Comparison of ENCODE assay signal across 8 cellular contexts in genomic region chr13:40770934-40771618, GRCh38. TPM values are rescaled to one million over a fixed set of nuclear protein-coding genes. Genes with fewer than 3 reads are reported as not detected.
DNase-seq lines count a peak whose midpoint lies in the region; ATAC-seq and TF ChIP-seq lines count a peak whose summit lies in the region.

Gene MRPS31 (minus strand): TSS chr13:40771190. CDS start chr13:40771136, 54 bp downstream.

- H3K27ac ChIP-seq in Panc1 (ENCODE audit: low read length) (peak within 1 kb of the TSS; percentile 93), muscle layer of duodenum (ENCODE audit: low read length) (peak within 1 kb of the TSS; percentile 96)

- H3K27me3 ChIP-seq in Panc1 (ENCODE audit: control insufficient read depth, insufficient read depth, low read length) = no peaks in the 10 kb centered on the region
- no peaks in the 10 kb centered on the region for H3K27me3 ChIP-seq in muscle layer of duodenum (ENCODE audit: low read depth, low read length)

- peak within 1 kb of the TSS; percentile 96 for H3K4me3 Mint-ChIP-seq in activated T-cell treated with anti-CD3 and anti-CD28 coated beads, Interleukin-2, amount 50 U/mL, for 4 hours

- H3K4me1 Mint-ChIP-seq in activated T-cell treated with anti-CD3 and anti-CD28 coated beads, Interleukin-2, amount 50 U/mL, for 4 hours (ENCODE audit: low read depth) = peaks cover 34% of the 10 kb centered on the region

- ATAC-seq in GM21723 (IDR thresholded peaks at IDR 0.05; ENCODE audit: unreplicated experiment) = peak; percentile 97
- peak; percentile 100 for ATAC-seq in Panc1
- peak; percentile 99 for ATAC-seq in activated T-cell treated with anti-CD3 and anti-CD28 coated beads, Interleukin-2, amount 50 U/mL, for 4 hours
- peak; percentile 100 for ATAC-seq in esophagus mucosa

- DNase-seq in DMS53 (lab: John Stamatoyannopoulos, UW) (peak; percentile 97), KG1 (lab: John Stamatoyannopoulos, UW) (peak; percentile 79), Panc1 (ENCODE audit: low read depth, low spot score) (peak; percentile 55)
- DNase-seq in activated T-cell treated with anti-CD3 and anti-CD28 coated beads, Interleukin-2, amount 50 U/mL, for 4 hours = peak; percentile 94
- DNase-seq in stimulated activated CD8-positive, alpha-beta memory T cell treated with anti-CD3 and anti-CD28 coated beads, Interleukin-7, amount 100 ng/mL, for 4 hours (ENCODE audit: low read depth in 2 of 2) = peak; percentile 90

- POLR2A ChIA-PET in Panc1 (lab: Charles Lee) = interaction anchor here (0.6 kb wide), 1 partner anchor 11 kb away, joined by 3 read pairs; no protein-coding TSS in a partner anchor

- H3K4me1 ChIP-seq in Panc1 (ENCODE audit: control insufficient read depth, insufficient read depth, low read length) = peaks cover 3% of the 10 kb centered on the region; the same call in 1 of the 2 replicates
- peaks cover 9 to 11% of the 10 kb centered on the region in 2 donors for H3K4me1 ChIP-seq in muscle layer of duodenum (ENCODE audit: control insufficient read depth in 1 of 2, insufficient read depth in 2 of 2, low read length in 2 of 2)

- H3K36me3 ChIP-seq in Panc1 (ENCODE audit: control insufficient read depth, insufficient read depth, low read length) (peaks cover 4% of the 10 kb centered on the region; the same call in 1 of the 2 replicates), muscle layer of duodenum (ENCODE audit: control insufficient read depth in 1 of 2, insufficient read depth in 2 of 2, low read length in 2 of 2) (peaks cover 0 to 7% of the 10 kb centered on the region in 2 donors)

- H3K27me3 Mint-ChIP-seq in activated T-cell treated with anti-CD3 and anti-CD28 coated beads, Interleukin-2, amount 50 U/mL, for 4 hours (ENCODE audit: low read depth) = no peaks in the 10 kb centered on the region

- BruUV-seq in Panc1 (replicated peaks; lab: Mats Ljungman, UMichigan) = no TSS peak

- H3K9me3 ChIP-seq in Panc1 (ENCODE audit: control insufficient read depth, insufficient read depth, low read depth, low read length) = no peaks in the 10 kb centered on the region
- no peaks in the 10 kb centered on the region for H3K9me3 ChIP-seq in muscle layer of duodenum (ENCODE audit: control insufficient read depth in 1 of 2, low read length in 2 of 2)

- intact Hi-C loops in Panc1 (cut with micrococcal nuclease; ENCODE audit: unreplicated experiment) = no loop called here

- H3K4me3 ChIP-seq in Panc1 (ENCODE audit: low read depth in 2 of 2, low read length in 2 of 2) (peak within 1 kb of the TSS; percentile 93 to 96), muscle layer of duodenum (ENCODE audit: low read depth in 1 of 2, low read length in 2 of 2) (peak within 1 kb of the TSS; percentile 75 to 98)

- no peak for TF ChIP-seq CTCF in Panc1 (IDR thresholded peaks at IDR 0.05)

- peaks cover 7% of the 10 kb centered on the region for H3K36me3 Mint-ChIP-seq in activated T-cell treated with anti-CD3 and anti-CD28 coated beads, Interleukin-2, amount 50 U/mL, for 4 hours (ENCODE audit: insufficient read depth)

- no peaks in the 10 kb centered on the region for H3K9me3 Mint-ChIP-seq in activated T-cell treated with anti-CD3 and anti-CD28 coated beads, Interleukin-2, amount 50 U/mL, for 4 hours

- in situ Hi-C loops in Panc1 (cut with HindIII; ENCODE audit: low pct_unique_long_range_greater_than_20kb, low sequenced_read_pairs) = no loop called here

- CTCF ChIA-PET in Panc1 (lab: Charles Lee) = no interaction called here

RNA-seq across cellular contexts. Expression of gene MRPS31, which starts in this region (rescaled TPM):
- 10.9 TPM for total RNA-seq in Panc1 (2021; ENCODE audit: unreplicated experiment)
- polyA plus RNA-seq in Panc1 (2012; ENCODE audit: insufficient read length) = 10.3 TPM
- total RNA-seq in activated T-cell treated with anti-CD3 and anti-CD28 coated beads, Interleukin-2, amount 50 U/mL, for 4 hours = 10 to 100 TPM; 43.6 to 48.4 (median 46.4) TPM
- 16.7 TPM for total RNA-seq in esophagus mucosa

Comparison
In these comparisons a context has a peak if more than half of its experiments do, and no peak if none do; other contexts are left out.
1. Peak in every context shown above with its lines: DNase-seq, ATAC-seq, H3K4me3 ChIP-seq and H3K27ac ChIP-seq.